Comparison of ENCODE assay signal across 1 cellular context in the genomic region with DNA sequence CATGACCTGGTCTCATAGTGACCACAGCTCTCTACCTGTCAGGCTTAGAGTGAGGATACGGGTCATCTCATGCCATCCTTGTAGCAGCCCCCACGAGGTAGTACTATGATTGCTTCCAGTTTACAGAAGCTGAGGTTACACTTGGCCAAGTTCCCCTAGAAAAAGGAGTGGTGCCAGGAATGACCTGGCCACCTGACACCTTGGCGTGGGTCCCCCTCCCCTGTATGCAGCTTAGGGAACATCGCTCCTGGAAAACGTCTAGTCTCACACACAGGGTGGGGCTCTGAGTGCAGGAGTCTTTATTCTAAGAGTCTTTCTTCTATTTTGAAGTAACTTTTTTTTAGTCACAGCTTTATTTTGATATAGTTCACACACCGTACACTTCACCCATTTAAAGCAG.
TF ChIP-seq lines count a peak whose summit lies in the region.

No MANE protein-coding gene starts in this region.

TF ChIP-seq in HepG2, 621 proteins besides CTCF, POLR2A, EP300 and RAD21:
- TF ChIP-seq SP2 (CRISPR knock-in tag; IDR thresholded peaks at IDR 0.05) (no peak), ZSCAN22 (CRISPR knock-in tag; IDR thresholded peaks at IDR 0.05) (no peak), GFI1 (CRISPR knock-in tag; IDR thresholded peaks at IDR 0.05; ENCODE audit: borderline replicate concordance) (no peak), SOX6 (IDR thresholded peaks at IDR 0.05) (no peak), SOX6 (CRISPR knock-in tag; IDR thresholded peaks at IDR 0.05) (no peak)
